ENCODE assay signal across 11 cellular contexts in the genomic region with DNA sequence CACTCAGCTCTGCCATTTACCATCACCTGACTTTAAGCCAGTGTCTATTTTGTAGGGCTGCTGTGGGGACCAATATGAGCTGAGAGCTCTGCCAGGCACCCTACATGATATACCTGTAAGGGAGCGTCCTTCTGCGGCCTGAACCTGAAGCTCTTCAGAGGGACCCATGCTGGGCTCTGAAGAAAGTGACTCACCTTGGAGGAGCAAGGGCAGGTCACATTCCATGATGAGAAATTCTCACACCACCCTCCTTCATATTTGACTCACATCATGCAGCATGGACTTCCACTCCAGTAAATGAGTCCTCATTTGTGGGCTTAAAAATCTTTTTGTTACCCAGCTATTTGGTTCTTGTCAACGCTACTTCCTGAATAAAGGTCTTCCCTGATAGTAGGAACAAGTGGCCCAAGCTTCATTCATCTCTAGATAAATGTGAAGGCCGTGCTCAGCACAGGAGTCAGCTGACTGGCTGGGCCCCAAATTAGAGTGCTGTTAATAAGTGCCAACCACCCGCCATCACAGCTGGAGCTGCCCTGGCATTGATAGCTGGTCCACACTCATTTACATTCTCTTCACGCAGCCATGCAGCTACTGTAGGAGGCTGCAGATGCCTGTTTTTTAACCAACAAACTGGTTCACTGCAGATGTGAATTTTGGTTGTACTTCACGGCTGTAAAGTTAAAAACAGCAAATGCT.
DNase-seq lines count a peak whose midpoint lies in the region; ATAC-seq lines count a peak whose summit lies in the region.
"Had no signal": no experiment of that assay in that cellular context is flagged by ENCODE, and none has a peak within 500 bp of the region (broad histone marks: within the 10 kb centered on the region; RNA-seq: fewer than 3 reads in every experiment).

No MANE protein-coding gene starts in this region.

- H3K27ac ChIP-seq in temporal lobe (ENCODE audit: low read depth, low read length) = peak overlapping the region; percentile 71

- peak in 2 of 3 experiments; percentile 63 to 84 for DNase-seq in NCI-H1417 (lab: John Stamatoyannopoulos, UW)
- no peak for DNase-seq in NCI-H1417 treated with DMSO at 0.1 percent for 48 hours (lab: John Stamatoyannopoulos, UW)
- DNase-seq in anterior cingulate cortex (lab: John Stamatoyannopoulos, UW) = peak in 55 of 58 donors; percentile 44 to 95 (median 80)
- peak; percentile 91 for DNase-seq in inferior parietal cortex (ENCODE audit: extremely low spot score)
- no peak for DNase-seq in effector CD8-positive, alpha-beta T cell (lab: John Stamatoyannopoulos, UW)
- no peak for DNase-seq in stimulated activated naive CD4-positive, alpha-beta T cell treated with Interleukin-2 at 50 U/mL for 16 hours (lab: John Stamatoyannopoulos, UW)
- DNase-seq: 8988T; activated naive CD4-positive, alpha-beta T cell treated with anti-CD3 and anti-CD28 coated beads, Interleukin-2, amount 10 ng/mL, durations not matched to agents 7 days and 5 days; NCI-H1436 had no signal

- no peak for ATAC-seq in HG03045 (IDR thresholded peaks at IDR 0.05; ENCODE audit: unreplicated experiment)

Comparison
In these comparisons a context has a peak if more than half of its experiments do, and no peak if none do; other contexts are left out.
1. DNase-seq: peak in NCI-H1417 (2 of 3), anterior cingulate cortex (55 of 58) and inferior parietal cortex (single experiment); none in NCI-H1417 treated with DMSO at 0.1 percent for 48 hours (single experiment), effector CD8-positive, alpha-beta T cell (single experiment) and stimulated activated naive CD4-positive, alpha-beta T cell treated with Interleukin-2 at 50 U/mL for 16 hours (single experiment).